Comparison of ENCODE assay signal across 1 cellular context in genomic region chr14:104650057-104650980, GRCh38.
TF ChIP-seq lines count a peak whose summit lies in the region.

No MANE protein-coding gene starts in this region.

TF ChIP-seq in IMR-90, 13 proteins besides CTCF, POLR2A, EP300 and RAD21 (continued from another document):
- no peak for TF ChIP-seq MXI1 (IDR thresholded peaks at IDR 0.05; ENCODE audit: borderline replicate concordance, low read depth, low read length)
